Comparison of ENCODE assay signal across 8 cellular contexts in the genomic region with DNA sequence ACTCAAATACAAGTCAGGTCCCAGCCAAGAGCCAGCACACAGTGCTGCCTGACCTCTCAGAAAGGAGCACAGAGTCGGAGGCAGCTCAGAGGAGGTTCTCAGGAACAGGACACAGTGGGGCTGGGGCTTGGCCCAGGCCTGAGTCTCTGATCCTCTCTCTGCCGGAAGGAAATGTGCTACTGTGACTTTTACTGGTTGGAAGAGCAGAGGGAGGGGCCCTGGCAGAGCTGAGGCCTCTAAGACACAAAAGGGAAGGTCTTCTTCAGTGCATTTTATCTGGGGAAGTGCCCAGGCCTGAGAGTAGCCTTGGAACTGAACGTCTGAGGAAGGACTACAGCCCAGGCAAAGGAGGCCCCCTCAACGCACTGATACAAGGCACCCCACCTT. TPM values are rescaled to one million over a fixed set of nuclear protein-coding genes. Genes with fewer than 3 reads are reported as not detected.
A peak's percentile ranks its signal among the peaks of the same experiment; 100 is the strongest.
DNase-seq lines count a peak whose midpoint lies in the region; ATAC-seq, FAIRE-seq and TF ChIP-seq lines count a peak whose summit lies in the region.

No MANE protein-coding gene starts in this region.

- H3K9me3 ChIP-seq in AG04450 (ENCODE audit: control insufficient read depth, insufficient read depth, low read length) (no peaks in the 10 kb centered on the region), lung (ENCODE audit: control insufficient read depth in 2 of 2, insufficient read depth in 1 of 2, low read length in 1 of 2) (no peaks in the 10 kb centered on the region)

- no peaks in the 10 kb centered on the region for H3K27me3 Mint-ChIP-seq in activated naive CD8-positive, alpha-beta T cell treated with anti-CD3 and anti-CD28 coated beads, Interleukin-2, amount 10 ng/mL, durations not matched to agents 7 days and 5 days

- no peak overlapping the region for H3K4me3 ChIP-seq in AG04450 (ENCODE audit: low read depth, low read length)
- H3K4me3 ChIP-seq in lung, result no peak overlapping the region

- H3K4me1 ChIP-seq in lung (ENCODE audit: control insufficient read depth in 2 of 2, insufficient read depth in 2 of 2, low read length in 2 of 2) (peaks cover 18 to 61% of the 10 kb centered on the region in 2 donors), foreskin keratinocyte (peaks cover 36% of the 10 kb centered on the region)

- ATAC-seq in activated naive CD8-positive, alpha-beta T cell treated with anti-CD3 and anti-CD28 coated beads, Interleukin-2, amount 10 ng/mL, durations not matched to agents 7 days and 5 days (ENCODE audit: low read depth), result peak; percentile 85
- ATAC-seq in lung (ENCODE audit: insufficient read depth, low FRiP score) (peak; percentile 13), foreskin keratinocyte (no peak)

- TF ChIP-seq CTCF in AG04450 (IDR thresholded peaks at IDR 0.05; ENCODE audit: low read depth, low read length), result no peak
- no peak for TF ChIP-seq CTCF in lung (IDR thresholded peaks at IDR 0.05; ENCODE audit: control extremely low read depth, extremely low read depth)
- no peak for TF ChIP-seq CTCF in foreskin keratinocyte (conservative IDR thresholded peaks at IDR 0.05)

- H3K9me3 Mint-ChIP-seq in activated naive CD8-positive, alpha-beta T cell treated with anti-CD3 and anti-CD28 coated beads, Interleukin-2, amount 10 ng/mL, durations not matched to agents 7 days and 5 days, result no peaks in the 10 kb centered on the region

- H3K27me3 ChIP-seq in AG04450 (ENCODE audit: control insufficient read depth, insufficient read depth, low read length) (no peaks in the 10 kb centered on the region), lung (ENCODE audit: control insufficient read depth, insufficient read depth) (no peaks in the 10 kb centered on the region), foreskin keratinocyte (no peaks in the 10 kb centered on the region)

- WGBS in lung, 2 donors, result 4 to 5% methylated on average over 4 of the region's 4 CpGs

- CTCF ChIA-PET in AG04450 (lab: Charles Lee), result no interaction called here

- no peak for DNase-seq in AG04450 (ENCODE audit: low read depth, low spot score)
- no peak for DNase-seq in GM19239 (ENCODE audit: insufficient read length, low spot score)
- DNase-seq in NOMO-1 treated with DMSO at 0.1 percent for 48 hours (lab: John Stamatoyannopoulos, UW; ENCODE audit: unreplicated experiment), result peak; percentile 82
- peak; percentile 66 for DNase-seq in activated naive CD8-positive, alpha-beta T cell treated with anti-CD3 and anti-CD28 coated beads, Interleukin-2, amount 10 ng/mL, durations not matched to agents 7 days and 5 days
- no peak for DNase-seq in lung (ENCODE audit: low spot score)
- DNase-seq in ureter (ENCODE audit: low spot score), result peak; percentile 74
- DNase-seq in ecto neural progenitor cell (ENCODE audit: low spot score), result no peak
- DNase-seq in foreskin keratinocyte, result no peak

- peak overlapping the region; percentile 11 for H3K27ac ChIP-seq in AG04450 (ENCODE audit: low read depth, low read length)
- H3K27ac ChIP-seq in lung (ENCODE audit: low read depth in 1 of 2, low read length in 1 of 2), result peak overlapping the region; percentile 67 to 95
- H3K27ac ChIP-seq in foreskin keratinocyte, result no peak overlapping the region

- peak; percentile 97 for FAIRE-seq in GM19239 (lab: Jason Lieb, UNC)

- peak overlapping the region; percentile 80 for H3K27ac Mint-ChIP-seq in activated naive CD8-positive, alpha-beta T cell treated with anti-CD3 and anti-CD28 coated beads, Interleukin-2, amount 10 ng/mL, durations not matched to agents 7 days and 5 days

- POLR2A ChIA-PET in AG04450 (lab: Yijun Ruan, JAX), result no interaction called here
- POLR2A ChIA-PET in activated naive CD8-positive, alpha-beta T cell treated with anti-CD3 and anti-CD28 coated beads, Interleukin-2, amount 10 ng/mL, durations not matched to agents 7 days and 5 days (lab: Charles Lee), result interaction anchor here (0.8 to 9.4 kb wide), 9 partner anchors 10 to 118 kb away, joined by 3 to 160 read pairs (median 4); a partner anchor contains a TSS

- H3K36me3 Mint-ChIP-seq in activated naive CD8-positive, alpha-beta T cell treated with anti-CD3 and anti-CD28 coated beads, Interleukin-2, amount 10 ng/mL, durations not matched to agents 7 days and 5 days, result peaks cover 37% of the 10 kb centered on the region

- H3K36me3 ChIP-seq in lung (ENCODE audit: control insufficient read depth in 2 of 2, insufficient read depth in 2 of 2, low read length in 2 of 2), result peaks cover 0 to 4% of the 10 kb centered on the region in 2 donors

- H3K4me3 Mint-ChIP-seq in activated naive CD8-positive, alpha-beta T cell treated with anti-CD3 and anti-CD28 coated beads, Interleukin-2, amount 10 ng/mL, durations not matched to agents 7 days and 5 days, result peak overlapping the region; percentile 73

- H3K4me1 Mint-ChIP-seq in activated naive CD8-positive, alpha-beta T cell treated with anti-CD3 and anti-CD28 coated beads, Interleukin-2, amount 10 ng/mL, durations not matched to agents 7 days and 5 days, result peaks cover 87% of the 10 kb centered on the region

RNA-seq across cellular contexts. Expression of a gene that starts 16.2 kb away (rescaled TPM):
- polyA plus RNA-seq in AG04450 (2011; rRNA removed) (12.0 and 15.3 TPM in 2 replicates), lung (10 to 100 TPM; 14.1 to 16.5 TPM), foreskin keratinocyte (2.4 and 3.1 TPM in 2 replicates)
- 5.9 and 7.2 TPM in 2 replicates for polyA minus RNA-seq in AG04450 (2011; rRNA and poly(A)+ RNA removed)
- 10 to 100 TPM; 24.2 to 27.5 TPM for total RNA-seq in activated naive CD8-positive, alpha-beta T cell treated with anti-CD3 and anti-CD28 coated beads, Interleukin-2, amount 10 ng/mL, durations not matched to agents 7 days and 5 days
- total RNA-seq in lung (10 to 100 TPM; 12.6 to 26.5 TPM), ureter (17.5 TPM), foreskin keratinocyte (3.2 and 3.5 TPM in 2 replicates)

RNA-seq across cellular contexts. Expression of a gene that starts 21.2 kb away (rescaled TPM):
- polyA plus RNA-seq in AG04450 (2011; rRNA removed), result 14.5 and 17.5 TPM in 2 replicates
- polyA minus RNA-seq in AG04450 (2011; rRNA and poly(A)+ RNA removed), result 27.6 and 30.0 TPM in 2 replicates
- 10 to 100 TPM; 54.0 to 54.2 TPM for total RNA-seq in activated naive CD8-positive, alpha-beta T cell treated with anti-CD3 and anti-CD28 coated beads, Interleukin-2, amount 10 ng/mL, durations not matched to agents 7 days and 5 days
- 10 to 100 TPM; 25.9 to 36.4 TPM for total RNA-seq in lung
- 10 to 100 TPM; 15.0 to 27.3 TPM for polyA plus RNA-seq in lung
- 40.0 TPM for total RNA-seq in ureter
- total RNA-seq in foreskin keratinocyte, result 15.0 and 16.2 TPM in 2 replicates
- 15.2 and 15.5 TPM in 2 replicates for polyA plus RNA-seq in foreskin keratinocyte

RNA-seq across cellular contexts. Expression of a gene that starts 38.9 kb away (rescaled TPM):
- polyA plus RNA-seq in AG04450 (2011; rRNA removed) (not detected in 2 replicates), lung (10 to 100 TPM in 1 of 2 donors, under 1 TPM in 1; 0.57 to 33.2 TPM), foreskin keratinocyte (not detected in 2 replicates)
- polyA minus RNA-seq in AG04450 (2011; rRNA and poly(A)+ RNA removed), result not detected in 2 replicates
- 100 to 1,000 TPM; 125 to 142 TPM for total RNA-seq in activated naive CD8-positive, alpha-beta T cell treated with anti-CD3 and anti-CD28 coated beads, Interleukin-2, amount 10 ng/mL, durations not matched to agents 7 days and 5 days
- total RNA-seq in lung (1 to 10 TPM; 1.8 to 3.3 TPM), ureter (0.36 TPM), foreskin keratinocyte (not detected in 2 replicates)

RNA-seq across cellular contexts. Expression of a gene that starts 51.2 kb away (rescaled TPM):
- polyA plus RNA-seq in AG04450 (2011; rRNA removed) (53.1 and 82.7 TPM in 2 replicates), lung (10 to 100 TPM; 15.8 to 37.4 TPM), foreskin keratinocyte (36.0 and 42.1 TPM in 2 replicates)
- 110 and 164 TPM in 2 replicates for polyA minus RNA-seq in AG04450 (2011; rRNA and poly(A)+ RNA removed)
- 100 to 1,000 TPM; 220 to 233 TPM for total RNA-seq in activated naive CD8-positive, alpha-beta T cell treated with anti-CD3 and anti-CD28 coated beads, Interleukin-2, amount 10 ng/mL, durations not matched to agents 7 days and 5 days
- total RNA-seq in lung (100 to 1,000 TPM in 1 of 2 donors, 10 to 100 TPM in 1; 52.8 to 157 TPM), ureter (193 TPM), foreskin keratinocyte (81.3 and 82.2 TPM in 2 replicates)

RNA-seq across cellular contexts. Expression of a gene that starts 51.3 kb away (rescaled TPM):
- 1.6 and 1.8 TPM in 2 replicates for polyA plus RNA-seq in AG04450 (2011; rRNA removed)
- polyA minus RNA-seq in AG04450 (2011; rRNA and poly(A)+ RNA removed), result 0.83 and 1.8 TPM in 2 replicates
- total RNA-seq in activated naive CD8-positive, alpha-beta T cell treated with anti-CD3 and anti-CD28 coated beads, Interleukin-2, amount 10 ng/mL, durations not matched to agents 7 days and 5 days, result 1 to 10 TPM; 4.0 to 4.7 TPM
- total RNA-seq in lung, result 10 to 100 TPM; 10.9 to 11.9 TPM
- polyA plus RNA-seq in lung, result 1 to 10 TPM; 4.1 to 6.0 TPM
- total RNA-seq in ureter, result 3.3 TPM
- 0.95 and 1.5 TPM in 2 replicates for total RNA-seq in foreskin keratinocyte
- 1.5 and 1.7 TPM in 2 replicates for polyA plus RNA-seq in foreskin keratinocyte

Comparison
In these comparisons a context has a peak if more than half of its experiments do, and no peak if none do; other contexts are left out.
1. DNase-seq: peak in NOMO-1 treated with DMSO at 0.1 percent for 48 hours (single experiment), activated naive CD8-positive, alpha-beta T cell treated with anti-CD3 and anti-CD28 coated beads, Interleukin-2, amount 10 ng/mL, durations not matched to agents 7 days and 5 days (single experiment) and ureter (single experiment); none in AG04450 (single experiment), GM19239 (single experiment), lung (single experiment), ecto neural progenitor cell (single experiment) and foreskin keratinocyte (0 of 2).
2. RNA of a gene that starts 38.9 kb away (total RNA-seq): 125 to 142 TPM in activated naive CD8-positive, alpha-beta T cell treated with anti-CD3 and anti-CD28 coated beads, Interleukin-2, amount 10 ng/mL, durations not matched to agents 7 days and 5 days; 1.8 to 3.3 TPM in lung, 0.36 TPM in ureter (single experiment) and not detected in foreskin keratinocyte; every median in the first group is over 10 times any median in the second.